ENCODE assay signal across 7 cellular contexts in the genomic region with DNA sequence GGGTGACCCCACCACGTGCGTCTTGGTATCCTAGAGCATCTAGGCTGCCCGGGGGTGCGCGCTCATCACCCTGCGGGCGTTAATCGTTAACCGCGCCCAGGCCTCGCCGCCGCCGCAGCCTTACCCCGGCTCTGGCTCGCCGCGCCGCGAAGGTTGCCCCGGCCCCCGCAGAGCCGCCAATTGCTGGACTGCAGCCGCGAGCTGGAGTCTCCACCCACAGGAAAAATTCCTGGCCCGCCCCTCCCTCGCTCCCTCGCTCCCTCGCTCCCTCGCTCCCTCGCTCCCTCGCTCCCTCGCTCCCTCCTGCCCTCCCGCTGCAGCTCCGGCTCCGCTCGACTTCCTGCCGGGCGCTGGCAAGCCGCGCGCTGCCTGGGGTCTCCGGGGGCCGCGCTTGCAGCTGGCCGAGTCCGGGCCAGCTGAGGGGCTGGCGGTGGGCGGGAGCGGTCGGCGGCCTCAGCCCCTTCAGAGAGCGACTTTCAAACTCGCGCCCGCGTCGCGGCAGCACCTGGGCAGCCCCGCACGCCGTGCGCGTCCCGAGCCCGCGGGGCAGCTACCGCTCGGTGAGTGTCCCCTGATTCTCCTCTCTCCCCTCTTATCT. TPM values are rescaled to one million over a fixed set of nuclear protein-coding genes. Genes with fewer than 3 reads are reported as not detected.
A peak's percentile ranks its signal among the peaks of the same experiment; 100 is the strongest.
DNase-seq lines count a peak whose midpoint lies in the region; ATAC-seq and TF ChIP-seq lines count a peak whose summit lies in the region.

Gene PLEKHG3 (plus strand): TSS at position 280 of the 598 bp plus-strand sequence. CDS start 23,208 bp downstream, outside the sequence.

- H3K27me3 Mint-ChIP-seq in activated CD8-positive, alpha-beta T cell treated with anti-CD3 and anti-CD28 coated beads for 36 hours = peaks cover 65% of the 10 kb centered on the region

- no peak for TF ChIP-seq CTCF in activated CD8-positive, alpha-beta T cell treated with anti-CD3 and anti-CD28 coated beads for 36 hours (IDR thresholded peaks at IDR 0.05)

- peak within 1 kb of the TSS; percentile 7 for H3K27ac Mint-ChIP-seq in activated CD8-positive, alpha-beta T cell treated with anti-CD3 and anti-CD28 coated beads for 36 hours

- H3K4me3 ChIP-seq in esophagus (ENCODE audit: low read depth in 1 of 2, low read length in 2 of 2) = peak within 1 kb of the TSS; percentile 88 to 90
- H3K4me3 ChIP-seq in mesodermal cell (ENCODE audit: extremely low read depth, insufficient read depth, low read length, poor library complexity, severe bottlenecking) = peak within 1 kb of the TSS; percentile 95

- H3K4me3 Mint-ChIP-seq in activated CD8-positive, alpha-beta T cell treated with anti-CD3 and anti-CD28 coated beads for 36 hours = peak within 1 kb of the TSS; percentile 64

- no peaks in the 10 kb centered on the region for H3K36me3 Mint-ChIP-seq in activated CD8-positive, alpha-beta T cell treated with anti-CD3 and anti-CD28 coated beads for 36 hours (ENCODE audit: low read depth)

- intact Hi-C loops in activated CD8-positive, alpha-beta T cell treated with anti-CD3 and anti-CD28 coated beads for 36 hours (cut with micrococcal nuclease) = no loop called here

- WGBS in esophagus, 2 donors = 0 to 1% methylated on average over 64 to 69 of the region's 69 CpGs
- WGBS in mesodermal cell (ENCODE audit: insufficient coverage in 2 of 2), 2 experiments = 0 to 1% methylated on average over 49 to 54 of the region's 69 CpGs

- H3K4me1 ChIP-seq in esophagus (ENCODE audit: control insufficient read depth in 2 of 2, insufficient read depth in 2 of 2, low read length in 1 of 2) (peaks cover 7 to 33% of the 10 kb centered on the region in 2 donors), mesodermal cell (ENCODE audit: control insufficient read depth, insufficient read depth, low read length, poor library complexity, severe bottlenecking) (peaks cover 49% of the 10 kb centered on the region)

- H3K36me3 ChIP-seq in esophagus (ENCODE audit: control insufficient read depth in 2 of 2, insufficient read depth in 2 of 2, low read length in 1 of 2) (no peaks in the 10 kb centered on the region), mesodermal cell (ENCODE audit: control insufficient read depth, insufficient read depth, low read length) (no peaks in the 10 kb centered on the region)

- ATAC-seq in activated CD8-positive, alpha-beta T cell treated with anti-CD3 and anti-CD28 coated beads for 36 hours = peak; percentile 40
- no peak for ATAC-seq in HG03442 (IDR thresholded peaks at IDR 0.05; ENCODE audit: unreplicated experiment)

- no peaks in the 10 kb centered on the region for H3K27me3 ChIP-seq in esophagus (ENCODE audit: control insufficient read depth in 1 of 2, insufficient read depth in 2 of 2, low read length in 2 of 2)

- H3K27ac ChIP-seq in esophagus (ENCODE audit: low read depth in 2 of 2, low read length in 1 of 2) (peak within 1 kb of the TSS; percentile 84 to 91), mesodermal cell (ENCODE audit: low read depth, low read length, severe bottlenecking) (peak within 1 kb of the TSS; percentile 96)

- H3K9me3 ChIP-seq in esophagus (ENCODE audit: control insufficient read depth in 2 of 2, insufficient read depth in 1 of 2, low read depth in 1 of 2, low read length in 1 of 2) (no peaks in the 10 kb centered on the region), mesodermal cell (ENCODE audit: control insufficient read depth, low read length) (no peaks in the 10 kb centered on the region)

- H3K9me3 Mint-ChIP-seq in activated CD8-positive, alpha-beta T cell treated with anti-CD3 and anti-CD28 coated beads for 36 hours = no peaks in the 10 kb centered on the region

- CTCF ChIA-PET in activated CD8-positive, alpha-beta T cell treated with anti-CD3 and anti-CD28 coated beads for 36 hours (lab: Charles Lee) = interaction anchor here (0.6 to 1.6 kb wide), 6 partner anchors 10 to 188 kb away, joined by 3 to 5 read pairs (median 4); no protein-coding TSS in a partner anchor

- H3K4me1 Mint-ChIP-seq in activated CD8-positive, alpha-beta T cell treated with anti-CD3 and anti-CD28 coated beads for 36 hours (ENCODE audit: low read depth) = peaks cover 26% of the 10 kb centered on the region

- DNase-seq in GM03348 (ENCODE audit: low spot score) (peak; percentile 91), NCI-H2107 treated with DMSO at 0.1 percent for 48 hours (lab: John Stamatoyannopoulos, UW; ENCODE audit: unreplicated experiment) (peak; percentile 39), superior temporal gyrus (ENCODE audit: extremely low spot score) (peak; percentile 83)
- DNase-seq in activated CD8-positive, alpha-beta T cell treated with anti-CD3 and anti-CD28 coated beads for 36 hours = peak; percentile 33

- POLR2A ChIA-PET in activated CD8-positive, alpha-beta T cell treated with anti-CD3 and anti-CD28 coated beads for 36 hours (lab: Charles Lee) = interaction anchor here (0.8 to 1.0 kb wide), 3 partner anchors 11 to 807 kb away, joined by 3 read pairs; no protein-coding TSS in a partner anchor

RNA-seq across cellular contexts. Expression of gene PLEKHG3, which starts in this region (rescaled TPM):
- 1 to 10 TPM; 2.7 to 2.8 TPM for total RNA-seq in activated CD8-positive, alpha-beta T cell treated with anti-CD3 and anti-CD28 coated beads for 36 hours
- 10 to 100 TPM; 23.1 to 27.1 TPM for polyA plus RNA-seq in esophagus
- polyA plus RNA-seq in mesodermal cell (2013, experiment 1 of 2) = 46.7 TPM
- 42.4 TPM for polyA plus RNA-seq in mesodermal cell (2013, experiment 2 of 2)

Comparison
In these comparisons a context has a peak if more than half of its experiments do, and no peak if none do; other contexts are left out.
1. DNase-seq: peak in every context shown above with its lines; median percentile 91 in GM03348; 83 in superior temporal gyrus; 39 in NCI-H2107 treated with DMSO at 0.1 percent for 48 hours; 33 in activated CD8-positive, alpha-beta T cell treated with anti-CD3 and anti-CD28 coated beads for 36 hours.